ENCODE assay signal across 8 cellular contexts in the genomic region with DNA sequence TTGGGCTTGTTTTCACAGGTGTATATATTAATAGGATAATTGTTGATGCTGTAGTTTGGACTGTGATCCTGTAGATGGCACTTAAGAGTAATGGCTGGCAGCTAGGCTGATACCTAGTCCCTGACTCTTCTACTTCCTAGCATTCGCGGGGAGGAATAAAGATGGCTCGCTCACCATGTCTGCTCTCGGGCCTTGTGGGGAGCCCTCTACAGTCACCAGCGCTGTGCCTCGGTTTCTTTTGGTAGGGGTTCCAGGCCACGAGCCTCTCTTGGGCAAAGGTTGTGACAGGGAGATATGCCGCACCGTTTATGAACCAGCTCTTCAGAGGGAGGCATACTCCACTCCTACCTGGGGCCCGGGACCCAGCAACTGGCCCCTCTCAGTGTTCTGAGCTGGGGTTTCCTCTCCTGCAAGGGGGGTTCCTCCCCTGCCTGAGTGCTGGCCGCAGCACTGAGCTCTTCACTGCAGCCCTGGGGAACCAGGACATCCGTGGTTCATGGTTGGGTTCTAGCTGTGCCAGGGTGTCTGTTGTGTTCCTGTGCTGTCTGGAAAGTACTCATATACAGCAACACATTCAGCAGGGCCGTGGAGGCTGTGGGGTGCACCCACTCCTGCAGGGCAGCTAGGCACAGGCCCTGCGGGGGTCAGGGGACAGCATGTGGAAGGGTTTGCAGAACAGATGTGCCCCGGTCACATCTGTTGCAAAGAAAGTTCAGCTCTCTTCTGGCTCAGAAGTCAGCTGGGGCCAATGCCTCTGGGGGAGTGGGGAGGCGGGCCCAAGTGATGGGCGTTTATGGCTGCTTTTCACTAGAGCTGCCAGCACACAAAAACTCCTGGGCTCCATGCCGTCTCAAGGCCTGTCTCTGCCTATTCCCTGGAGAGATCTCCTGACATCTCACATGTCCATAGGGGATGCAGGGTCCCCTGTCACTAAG.
DNase-seq lines count a peak whose midpoint lies in the region; TF ChIP-seq lines count a peak whose summit lies in the region.

No MANE protein-coding gene starts in this region.

- DNase-seq in GM10266 (ENCODE audit: extremely low spot score) (no peak), GM23248 (peak; percentile 35), NCI-H526 treated with DMSO at 0.1 percent for 48 hours (lab: John Stamatoyannopoulos, UW) (peak; percentile 9), hepatocyte (ENCODE audit: low spot score) (peak; percentile 23), NCI-H2081 treated with DMSO at 0.1 percent for 48 hours (lab: John Stamatoyannopoulos, UW) (no peak), NCI-H187 treated with DMSO at 0.1 percent for 48 hours (lab: John Stamatoyannopoulos, UW) (no peak), AG20443 (ENCODE audit: low spot score) (no peak)
- no peak for DNase-seq in stimulated activated CD4-positive, alpha-beta T cell treated with anti-CD3 and anti-CD28 coated beads, Interleukin-12 subunit alpha, Interleukin-12 subunit beta, amount 100 ng/mL, for 4 hours

- peak; percentile 32 for TF ChIP-seq CTCF in GM10266 (IDR thresholded peaks at IDR 0.05; ENCODE audit: control insufficient read depth, insufficient read depth, low read depth, missing control alignments)
- TF ChIP-seq CTCF in hepatocyte (IDR thresholded peaks at IDR 0.05; ENCODE audit: poor library complexity), result peak; percentile 22

- in situ Hi-C loops in GM23248 (cut with MboI), result no loop called here

- H2AFZ ChIP-seq in GM23248 (no peak overlapping the region), hepatocyte (no peak overlapping the region)

- no peak overlapping the region for H3K4me3 ChIP-seq in GM23248
- H3K4me3 ChIP-seq in hepatocyte, result no peak overlapping the region

- H3K79me2 ChIP-seq in GM23248 (ENCODE audit: insufficient read depth), result no peaks in the 10 kb centered on the region
- no peaks in the 10 kb centered on the region for H3K79me2 ChIP-seq in hepatocyte

- no peaks in the 10 kb centered on the region for H3K4me1 ChIP-seq in GM23248 (ENCODE audit: insufficient read depth)
- no peaks in the 10 kb centered on the region for H3K4me1 ChIP-seq in hepatocyte (ENCODE audit: insufficient read depth)

- no peaks in the 10 kb centered on the region for H3F3A ChIP-seq in GM23248 (ENCODE audit: insufficient read depth)

- no peaks in the 10 kb centered on the region for H3K36me3 ChIP-seq in GM23248 (ENCODE audit: low read depth)
- no peaks in the 10 kb centered on the region for H3K36me3 ChIP-seq in hepatocyte (replicated peaks; ENCODE audit: insufficient read depth, low read depth)

- H3K9me2 ChIP-seq in GM23248 (ENCODE audit: insufficient read depth), result no peaks in the 10 kb centered on the region
- no peaks in the 10 kb centered on the region for H3K9me2 ChIP-seq in hepatocyte (replicated peaks; ENCODE audit: insufficient read depth)

- H3K27me3 ChIP-seq in GM23248 (replicated peaks; ENCODE audit: insufficient read depth) (no peaks in the 10 kb centered on the region), hepatocyte (no peaks in the 10 kb centered on the region)

- no peak overlapping the region for H3K27ac ChIP-seq in GM23248
- H3K27ac ChIP-seq in hepatocyte, result no peak overlapping the region

- no peak overlapping the region for H3K9ac ChIP-seq in GM23248

- no peaks in the 10 kb centered on the region for H3K9me3 ChIP-seq in GM23248 (ENCODE audit: low read depth)
- H3K9me3 ChIP-seq in hepatocyte (ENCODE audit: low read depth), result no peaks in the 10 kb centered on the region

- 62 to 66% methylated on average over 18 of the region's 18 CpGs for WGBS in GM23248 (ENCODE audit: low coverage in 1 of 2, low lambda C conversion rate in 2 of 2, missing lambda C conversion rate in 2 of 2), 2 experiments
- 82% methylated on average over 18 of the region's 18 CpGs for WGBS in hepatocyte (ENCODE audit: low lambda C conversion rate, missing lambda C conversion rate)

- H4K20me1 ChIP-seq in GM23248 (ENCODE audit: insufficient read depth) (no peaks in the 10 kb centered on the region), hepatocyte (ENCODE audit: insufficient read depth, poor library complexity, severe bottlenecking) (no peaks in the 10 kb centered on the region)

- H3K4me2 ChIP-seq in GM23248 (ENCODE audit: unreplicated experiment) (no peak overlapping the region), hepatocyte (no peak overlapping the region)

Comparison
In these comparisons a context has a peak if more than half of its experiments do, and no peak if none do; other contexts are left out.
1. DNase-seq: peak in GM23248 (single experiment), NCI-H526 treated with DMSO at 0.1 percent for 48 hours (single experiment) and hepatocyte (single experiment); none in GM10266 (single experiment), NCI-H2081 treated with DMSO at 0.1 percent for 48 hours (single experiment), NCI-H187 treated with DMSO at 0.1 percent for 48 hours (single experiment), AG20443 (single experiment) and stimulated activated CD4-positive, alpha-beta T cell treated with anti-CD3 and anti-CD28 coated beads, Interleukin-12 subunit alpha, Interleukin-12 subunit beta, amount 100 ng/mL, for 4 hours (single experiment).